Comparison of ENCODE assay signal across 1 cellular context in the genomic region with DNA sequence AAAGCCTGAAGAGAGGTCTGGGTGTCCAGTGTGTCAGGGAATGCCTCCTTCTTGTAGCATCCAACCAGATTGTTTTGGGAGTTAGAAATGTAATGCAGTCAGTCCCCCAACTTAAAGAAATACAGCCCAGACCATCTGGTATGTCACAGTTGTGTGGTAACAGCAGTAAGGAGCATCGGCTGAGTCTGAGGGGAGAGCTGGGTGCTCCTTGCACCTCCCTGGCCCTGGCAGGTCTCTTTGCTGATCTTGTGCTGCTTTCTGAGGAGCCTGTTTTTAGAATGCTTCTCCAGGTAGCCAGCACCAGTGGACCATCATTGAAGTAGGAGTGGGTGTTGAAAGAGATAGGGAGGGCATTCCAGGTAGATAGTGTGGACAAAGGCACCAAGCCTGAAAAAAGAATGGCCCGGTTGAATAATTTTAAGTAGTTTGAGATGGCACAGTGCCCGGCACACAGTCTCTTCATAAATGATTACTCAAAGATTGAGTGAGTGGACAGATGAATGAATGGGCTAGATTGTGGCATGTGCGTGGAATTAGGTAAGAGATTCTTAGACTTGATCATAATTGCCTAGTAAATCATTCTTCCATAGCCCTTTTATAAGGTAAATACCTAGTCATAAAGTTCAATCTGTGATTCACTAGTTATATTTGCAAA.
TF ChIP-seq lines count a peak whose summit lies in the region.

No MANE protein-coding gene starts in this region.

TF ChIP-seq in GM23338, 12 proteins besides CTCF, POLR2A, EP300 and RAD21 (continued from another document):
- TF ChIP-seq, protein P1, sequence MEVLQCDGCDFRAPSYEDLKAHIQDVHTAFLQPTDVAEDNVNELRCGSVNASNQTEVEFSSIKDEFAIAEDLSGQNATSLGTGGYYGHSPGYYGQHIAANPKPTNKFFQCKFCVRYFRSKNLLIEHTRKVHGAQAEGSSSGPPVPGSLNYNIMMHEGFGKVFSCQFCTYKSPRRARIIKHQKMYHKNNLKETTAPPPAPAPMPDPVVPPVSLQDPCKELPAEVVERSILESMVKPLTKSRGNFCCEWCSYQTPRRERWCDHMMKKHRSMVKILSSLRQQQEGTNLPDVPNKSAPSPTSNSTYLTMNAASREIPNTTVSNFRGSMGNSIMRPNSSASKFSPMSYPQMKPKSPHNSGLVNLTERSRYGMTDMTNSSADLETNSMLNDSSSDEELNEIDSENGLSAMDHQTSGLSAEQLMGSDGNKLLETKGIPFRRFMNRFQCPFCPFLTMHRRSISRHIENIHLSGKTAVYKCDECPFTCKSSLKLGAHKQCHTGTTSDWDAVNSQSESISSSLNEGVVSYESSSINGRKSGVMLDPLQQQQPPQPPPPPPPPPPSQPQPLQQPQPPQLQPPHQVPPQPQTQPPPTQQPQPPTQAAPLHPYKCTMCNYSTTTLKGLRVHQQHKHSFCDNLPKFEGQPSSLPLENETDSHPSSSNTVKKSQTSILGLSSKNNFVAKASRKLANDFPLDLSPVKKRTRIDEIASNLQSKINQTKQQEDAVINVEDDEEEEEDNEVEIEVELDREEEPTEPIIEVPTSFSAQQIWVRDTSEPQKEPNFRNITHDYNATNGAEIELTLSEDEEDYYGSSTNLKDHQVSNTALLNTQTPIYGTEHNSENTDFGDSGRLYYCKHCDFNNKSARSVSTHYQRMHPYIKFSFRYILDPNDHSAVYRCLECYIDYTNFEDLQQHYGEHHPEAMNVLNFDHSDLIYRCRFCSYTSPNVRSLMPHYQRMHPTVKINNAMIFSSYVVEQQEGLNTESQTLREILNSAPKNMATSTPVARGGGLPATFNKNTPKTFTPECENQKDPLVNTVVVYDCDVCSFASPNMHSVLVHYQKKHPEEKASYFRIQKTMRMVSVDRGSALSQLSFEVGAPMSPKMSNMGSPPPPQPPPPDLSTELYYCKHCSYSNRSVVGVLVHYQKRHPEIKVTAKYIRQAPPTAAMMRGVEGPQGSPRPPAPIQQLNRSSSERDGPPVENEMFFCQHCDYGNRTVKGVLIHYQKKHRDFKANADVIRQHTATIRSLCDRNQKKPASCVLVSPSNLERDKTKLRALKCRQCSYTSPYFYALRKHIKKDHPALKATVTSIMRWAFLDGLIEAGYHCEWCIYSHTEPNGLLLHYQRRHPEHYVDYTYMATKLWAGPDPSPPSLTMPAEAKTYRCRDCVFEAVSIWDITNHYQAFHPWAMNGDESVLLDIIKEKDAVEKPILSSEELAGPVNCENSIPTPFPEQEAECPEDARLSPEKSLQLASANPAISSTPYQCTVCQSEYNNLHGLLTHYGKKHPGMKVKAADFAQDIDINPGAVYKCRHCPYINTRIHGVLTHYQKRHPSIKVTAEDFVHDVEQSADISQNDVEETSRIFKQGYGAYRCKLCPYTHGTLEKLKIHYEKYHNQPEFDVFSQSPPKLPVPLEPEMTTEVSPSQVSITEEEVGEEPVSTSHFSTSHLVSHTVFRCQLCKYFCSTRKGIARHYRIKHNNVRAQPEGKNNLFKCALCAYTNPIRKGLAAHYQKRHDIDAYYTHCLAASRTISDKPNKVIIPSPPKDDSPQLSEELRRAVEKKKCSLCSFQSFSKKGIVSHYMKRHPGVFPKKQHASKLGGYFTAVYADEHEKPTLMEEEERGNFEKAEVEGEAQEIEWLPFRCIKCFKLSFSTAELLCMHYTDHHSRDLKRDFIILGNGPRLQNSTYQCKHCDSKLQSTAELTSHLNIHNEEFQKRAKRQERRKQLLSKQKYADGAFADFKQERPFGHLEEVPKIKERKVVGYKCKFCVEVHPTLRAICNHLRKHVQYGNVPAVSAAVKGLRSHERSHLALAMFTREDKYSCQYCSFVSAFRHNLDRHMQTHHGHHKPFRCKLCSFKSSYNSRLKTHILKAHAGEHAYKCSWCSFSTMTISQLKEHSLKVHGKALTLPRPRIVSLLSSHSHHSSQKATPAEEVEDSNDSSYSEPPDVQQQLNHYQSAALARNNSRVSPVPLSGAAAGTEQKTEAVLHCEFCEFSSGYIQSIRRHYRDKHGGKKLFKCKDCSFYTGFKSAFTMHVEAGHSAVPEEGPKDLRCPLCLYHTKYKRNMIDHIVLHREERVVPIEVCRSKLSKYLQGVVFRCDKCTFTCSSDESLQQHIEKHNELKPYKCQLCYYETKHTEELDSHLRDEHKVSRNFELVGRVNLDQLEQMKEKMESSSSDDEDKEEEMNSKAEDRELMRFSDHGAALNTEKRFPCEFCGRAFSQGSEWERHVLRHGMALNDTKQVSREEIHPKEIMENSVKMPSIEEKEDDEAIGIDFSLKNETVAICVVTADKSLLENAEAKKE (CRISPR knock-in tag; IDR thresholded peaks at IDR 0.05) = no peak
- no peak for TF ChIP-seq CREB1 (CRISPR knock-in tag; IDR thresholded peaks at IDR 0.05; ENCODE audit: low read depth)
- TF ChIP-seq ZNF114 (CRISPR knock-in tag; IDR thresholded peaks at IDR 0.05) = no peak
- no peak for TF ChIP-seq JUNB (IDR thresholded peaks at IDR 0.05; ENCODE audit: unreplicated experiment)
